ENCODE assay signal across 20 cellular contexts in the genomic region with DNA sequence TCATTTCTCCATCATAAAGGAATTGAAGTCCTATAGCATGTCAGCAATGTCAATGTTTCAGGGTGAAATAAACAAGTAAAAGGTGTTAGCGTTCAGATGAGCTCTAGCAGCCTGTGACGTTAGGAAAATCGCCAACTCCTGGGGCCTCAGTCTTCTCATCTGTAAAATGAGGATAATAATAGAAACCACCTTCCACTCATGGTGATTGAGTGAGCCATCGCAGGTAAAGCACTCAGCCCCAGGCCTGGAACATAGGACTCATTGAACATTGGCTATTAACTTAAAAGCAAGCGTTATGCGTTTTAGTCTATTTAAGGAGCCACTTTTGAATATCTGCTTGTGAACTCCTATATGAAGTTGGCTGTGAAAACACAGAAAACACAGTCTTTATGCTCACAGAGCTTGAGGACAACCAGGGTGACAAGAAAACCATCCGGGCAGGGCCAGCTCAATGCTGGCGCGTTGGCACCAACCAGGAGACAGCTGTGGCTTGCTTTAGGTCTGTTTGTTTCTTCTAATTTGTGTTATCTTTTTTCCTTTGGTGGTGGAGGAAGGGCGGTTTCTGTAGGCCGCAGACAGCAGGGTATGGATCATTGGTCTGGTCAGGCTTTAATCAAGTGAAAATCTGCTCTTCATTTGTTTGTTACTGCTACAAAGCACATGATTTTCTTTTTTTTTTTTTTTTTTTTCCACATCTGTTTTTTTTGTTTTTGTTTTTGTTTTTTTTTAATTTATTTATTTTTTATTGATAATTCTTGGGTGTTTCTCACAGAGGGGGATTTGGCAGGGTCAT. TPM values are rescaled to one million over a fixed set of nuclear protein-coding genes. Genes with fewer than 3 reads are reported as not detected.
DNase-seq lines count a peak whose midpoint lies in the region; ATAC-seq and TF ChIP-seq lines count a peak whose summit lies in the region.
"Had no signal": no experiment of that assay in that cellular context is flagged by ENCODE, and none has a peak within 500 bp of the region (broad histone marks: within the 10 kb centered on the region; RNA-seq: fewer than 3 reads in every experiment).

No MANE protein-coding gene starts in this region.

- H3K9me3 ChIP-seq in Karpas-422 (ENCODE audit: low read length): no peaks in the 10 kb centered on the region
- no peaks in the 10 kb centered on the region for H3K9me3 ChIP-seq in neural progenitor cell (ENCODE audit: low read depth)
- H3K9me3 ChIP-seq: colonic mucosa had no signal

- H3K4me1 ChIP-seq in Karpas-422 (ENCODE audit: low read length) (no peaks in the 10 kb centered on the region), neural progenitor cell (peaks cover 5% of the 10 kb centered on the region)
- H3K4me1 ChIP-seq: colonic mucosa had no signal

- H3K27me3 ChIP-seq in Karpas-422 (ENCODE audit: low read length) (no peaks in the 10 kb centered on the region), neural progenitor cell (no peaks in the 10 kb centered on the region)
- H3K27me3 ChIP-seq: BLaER1 treated with 17β-estradiol and CSF1 and Interleukin-3, amounts not matched to agents 10 nM and 100 nM; colonic mucosa had no signal

- no peak overlapping the region for H3K27ac ChIP-seq in Karpas-422 (ENCODE audit: low read length)
- no peak overlapping the region for H3K27ac ChIP-seq in neural progenitor cell
- H3K27ac ChIP-seq: BLaER1 treated with 17β-estradiol and CSF1 and Interleukin-3, amounts not matched to agents 10 nM and 100 nM; colonic mucosa had no signal

- H3K9me3 Mint-ChIP-seq in brain (peaks cover 0 to 11% (median 2%) of the 10 kb centered on the region in 5 experiments), neural progenitor cell (peaks cover 7% of the 10 kb centered on the region)
- H3K9me3 Mint-ChIP-seq in activated naive CD8-positive, alpha-beta T cell treated with anti-CD3 and anti-CD28 coated beads for 36 hours: no peaks in the 10 kb centered on the region
- H3K9me3 Mint-ChIP-seq: activated naive CD4-positive, alpha-beta T cell treated with anti-CD3 and anti-CD28 coated beads for 36 hours; stimulated activated effector memory CD8-positive, alpha-beta T cell treated with anti-CD3 and anti-CD28 coated beads, Interleukin-12 subunit alpha, Interleukin-12 subunit beta, amount 100 ng/mL, for 72 hours had no signal

- H3K4me3 ChIP-seq in Karpas-422 (ENCODE audit: low read length) (no peak overlapping the region), neural progenitor cell (no peak overlapping the region)
- H3K4me3 ChIP-seq: BLaER1 treated with 17β-estradiol and CSF1 and Interleukin-3, amounts not matched to agents 10 nM and 100 nM; colonic mucosa had no signal

- H4K20me1 ChIP-seq in Karpas-422 (ENCODE audit: insufficient read depth, low read depth, low read length) (no peaks in the 10 kb centered on the region), neural progenitor cell (ENCODE audit: low read depth) (no peaks in the 10 kb centered on the region)
- H4K20me1 ChIP-seq: BLaER1 treated with 17β-estradiol and CSF1 and Interleukin-3, amounts not matched to agents 10 nM and 100 nM had no signal

- H3K27me3 Mint-ChIP-seq in brain: peaks cover 4% of the 10 kb centered on the region
- H3K27me3 Mint-ChIP-seq in neural progenitor cell (ENCODE audit: insufficient read depth, low read depth): peaks cover 10% of the 10 kb centered on the region
- no peaks in the 10 kb centered on the region for H3K27me3 Mint-ChIP-seq in activated naive CD8-positive, alpha-beta T cell treated with anti-CD3 and anti-CD28 coated beads for 36 hours

- DNase-seq in DMS153 (lab: John Stamatoyannopoulos, UW) (peak; percentile 32), DMS153 treated with DMSO at 0.1 percent for 48 hours (lab: John Stamatoyannopoulos, UW; ENCODE audit: unreplicated experiment) (no peak), Karpas-422 (peak; percentile 23), neural progenitor cell (ENCODE audit: low spot score) (no peak), NCI-H128 (lab: John Stamatoyannopoulos, UW; ENCODE audit: unreplicated experiment) (no peak)
- DNase-seq in activated naive CD8-positive, alpha-beta T cell treated with anti-CD3 and anti-CD28 coated beads for 36 hours: no peak
- DNase-seq: 8988T; activated CD4-positive, alpha-beta T cell treated with anti-CD3 and anti-CD28 coated beads, Interleukin-2, amount 50 U/mL, for 48 hours; activated naive CD4-positive, alpha-beta T cell treated with anti-CD3 and anti-CD28 coated beads for 36 hours; colonic mucosa; foreskin melanocyte; HCEC 1CT; NCI-H1930; NK-92 treated with Interleukin-12 subunit alpha and Interleukin-12 subunit beta, amount 100 ng/mL, for 24 hours; SW 1271 had no signal

- no peak overlapping the region for H3K4me2 ChIP-seq in Karpas-422 (ENCODE audit: low read depth, low read length, poor library complexity, severe bottlenecking)
- no peak overlapping the region for H3K4me2 ChIP-seq in neural progenitor cell

- H3K4me1 Mint-ChIP-seq in brain: peaks cover 29% of the 10 kb centered on the region
- H3K4me1 Mint-ChIP-seq in neural progenitor cell: peaks cover 20% of the 10 kb centered on the region
- H3K4me1 Mint-ChIP-seq in activated naive CD8-positive, alpha-beta T cell treated with anti-CD3 and anti-CD28 coated beads for 36 hours: peaks cover 5% of the 10 kb centered on the region

- H3K9ac ChIP-seq in Karpas-422 (ENCODE audit: low read length) (no peak overlapping the region), neural progenitor cell (no peak overlapping the region)
- H3K9ac ChIP-seq: BLaER1 treated with 17β-estradiol and CSF1 and Interleukin-3, amounts not matched to agents 10 nM and 100 nM had no signal

- H3K36me3 Mint-ChIP-seq in brain (no peaks in the 10 kb centered on the region), neural progenitor cell (peaks cover 2% of the 10 kb centered on the region)
- H3K36me3 Mint-ChIP-seq in activated naive CD8-positive, alpha-beta T cell treated with anti-CD3 and anti-CD28 coated beads for 36 hours: no peaks in the 10 kb centered on the region
- H3K36me3 Mint-ChIP-seq: stimulated activated effector memory CD8-positive, alpha-beta T cell treated with anti-CD3 and anti-CD28 coated beads, Interleukin-12 subunit alpha, Interleukin-12 subunit beta, amount 100 ng/mL, for 72 hours had no signal

- no peak for ATAC-seq in HG02798 (IDR thresholded peaks at IDR 0.05; ENCODE audit: poor library complexity, unreplicated experiment)
- ATAC-seq: left lobe of liver; stimulated activated effector memory CD8-positive, alpha-beta T cell treated with anti-CD3 and anti-CD28 coated beads, Interleukin-12 subunit alpha, Interleukin-12 subunit beta, amount 100 ng/mL, for 72 hours had no signal

- H3K27ac Mint-ChIP-seq in brain (peak overlapping the region; percentile 36 to 90 (median 87)), neural progenitor cell (peak overlapping the region; percentile 57)
- H3K27ac Mint-ChIP-seq in activated naive CD8-positive, alpha-beta T cell treated with anti-CD3 and anti-CD28 coated beads for 36 hours: no peak overlapping the region
- H3K27ac Mint-ChIP-seq: activated naive CD4-positive, alpha-beta T cell treated with anti-CD3 and anti-CD28 coated beads for 36 hours; stimulated activated effector memory CD8-positive, alpha-beta T cell treated with anti-CD3 and anti-CD28 coated beads, Interleukin-12 subunit alpha, Interleukin-12 subunit beta, amount 100 ng/mL, for 72 hours had no signal

- H3K79me2 ChIP-seq in Karpas-422 (ENCODE audit: low read length) (no peaks in the 10 kb centered on the region), neural progenitor cell (ENCODE audit: low read depth) (no peaks in the 10 kb centered on the region)

- H3K36me3 ChIP-seq in Karpas-422 (ENCODE audit: insufficient read depth, low read length) (no peaks in the 10 kb centered on the region), neural progenitor cell (no peaks in the 10 kb centered on the region)
- H3K36me3 ChIP-seq: BLaER1 treated with 17β-estradiol and CSF1 and Interleukin-3, amounts not matched to agents 10 nM and 100 nM; colonic mucosa had no signal

- H3F3A ChIP-seq in neural progenitor cell (ENCODE audit: low read depth): peaks cover 5% of the 10 kb centered on the region

- H2AFZ ChIP-seq in Karpas-422 (ENCODE audit: low read length) (no peak overlapping the region), neural progenitor cell (replicated peaks) (no peak overlapping the region)

- H3K9me2 ChIP-seq in Karpas-422 (replicated peaks; ENCODE audit: insufficient read depth, low read length): no peaks in the 10 kb centered on the region

- H3K4me3 Mint-ChIP-seq in brain (peak overlapping the region in 2 of 5 experiments; percentile 9 to 63), neural progenitor cell (peak overlapping the region; percentile 56)
- no peak overlapping the region for H3K4me3 Mint-ChIP-seq in activated naive CD8-positive, alpha-beta T cell treated with anti-CD3 and anti-CD28 coated beads for 36 hours
- H3K4me3 Mint-ChIP-seq: activated naive CD4-positive, alpha-beta T cell treated with anti-CD3 and anti-CD28 coated beads for 36 hours; stimulated activated effector memory CD8-positive, alpha-beta T cell treated with anti-CD3 and anti-CD28 coated beads, Interleukin-12 subunit alpha, Interleukin-12 subunit beta, amount 100 ng/mL, for 72 hours had no signal

- TF ChIP-seq CTCF in brain (conservative IDR thresholded peaks at IDR 0.05) (no peak), neural progenitor cell (IDR thresholded peaks at IDR 0.05) (no peak)

RNA-seq across cellular contexts. Expression of a gene that starts 35.7 kb away (rescaled TPM):
- 8.8 and 17.6 TPM in 2 replicates for total RNA-seq in Karpas-422 (2014; rRNA removed; shearing (Covaris generic); ENCODE audit: low replicate concordance)
- polyA plus RNA-seq in brain (ENCODE audit: insufficient read depth, low read depth, low replicate concordance): 32.0 TPM
- total RNA-seq in neural progenitor cell (ENCODE audit: low replicate concordance): 15.7 and 28.0 TPM in 2 replicates
- total RNA-seq in activated naive CD8-positive, alpha-beta T cell treated with anti-CD3 and anti-CD28 coated beads for 36 hours: 10 to 100 TPM; 13.8 to 15.0 TPM

RNA-seq across cellular contexts. Expression of a gene that starts 55.1 kb away (rescaled TPM):
- total RNA-seq in Karpas-422 (2014; rRNA removed; shearing (Covaris generic); ENCODE audit: low replicate concordance): not detected in 2 replicates
- polyA plus RNA-seq in brain (ENCODE audit: insufficient read depth, low read depth, low replicate concordance): 79.5 TPM
- 0.88 and 2.8 TPM in 2 replicates for total RNA-seq in neural progenitor cell (ENCODE audit: low replicate concordance)
- under 1 TPM; 0.31 to 0.48 TPM for total RNA-seq in activated naive CD8-positive, alpha-beta T cell treated with anti-CD3 and anti-CD28 coated beads for 36 hours

Comparison
In these comparisons a context has a peak if more than half of its experiments do, and no peak if none do; other contexts are left out.
1. DNase-seq: peak in DMS153 (single experiment) and Karpas-422 (single experiment); none in DMS153 treated with DMSO at 0.1 percent for 48 hours (single experiment), neural progenitor cell (single experiment), NCI-H128 (single experiment) and activated naive CD8-positive, alpha-beta T cell treated with anti-CD3 and anti-CD28 coated beads for 36 hours (single experiment).